In the genomic region with DNA sequence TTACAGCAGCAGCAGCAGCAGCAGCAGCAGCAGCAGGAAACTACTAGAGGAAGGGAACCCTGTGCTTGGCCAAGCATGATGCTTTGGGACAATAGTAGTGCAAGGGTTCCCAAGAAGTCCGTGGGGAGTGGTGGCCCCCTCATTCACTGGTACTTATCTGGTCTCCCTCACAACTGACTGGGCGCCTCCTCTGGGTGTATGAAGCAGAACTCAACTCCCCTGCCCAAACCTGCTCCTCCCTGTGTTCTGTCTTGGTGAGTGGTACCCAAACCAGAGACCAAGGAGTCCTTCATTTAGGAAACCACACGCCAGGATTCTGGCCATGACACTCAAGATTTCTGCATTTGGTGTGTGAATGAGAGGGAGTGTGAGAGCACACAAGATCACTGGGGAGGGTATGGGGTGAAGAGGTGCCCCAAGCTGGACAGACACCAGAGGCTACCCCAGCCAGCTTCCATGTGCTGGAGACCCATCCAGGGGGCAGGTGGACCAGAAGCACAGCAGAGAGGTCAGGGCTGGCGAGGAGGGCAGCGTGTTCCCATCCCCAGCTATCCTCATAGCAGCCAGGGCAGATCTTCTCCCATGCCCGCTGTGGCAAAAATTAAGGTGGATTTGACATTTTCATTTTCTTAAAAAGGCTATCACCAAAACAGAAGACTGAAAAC, we compare ENCODE assay signal across 20 cellular contexts.
"Had no signal": no experiment of that assay in that cellular context is flagged by ENCODE, and none has a peak within 500 bp of the region (broad histone marks: within the 10 kb centered on the region; RNA-seq: fewer than 3 reads in every experiment).

No MANE protein-coding gene starts in this region.

- H3K27ac ChIP-seq: coronary artery, lower lobe of right lung, neutrophil, prostate gland, right atrium auricular region, sigmoid colon, testis, tibial artery, upper lobe of left lung had no signal

- H3K9me3 Mint-ChIP-seq: natural killer cell treated with Interleukin-12 subunit alpha and Interleukin-12 subunit beta and Interleukin-15 and Interleukin-18, amount 100 ng/mL, for 72 hours had no signal

- H3K9me3 ChIP-seq: lower lobe of right lung, neutrophil, prostate gland, right atrium auricular region, sigmoid colon, testis, tibial artery, upper lobe of left lung had no signal

- H3K4me3 ChIP-seq: coronary artery, lower lobe of right lung, prostate gland, right atrium auricular region, sigmoid colon, testis, tibial artery, upper lobe of left lung had no signal

- ATAC-seq: left ventricle myocardium superior; lower lobe of right lung; natural killer cell treated with Interleukin-12 subunit alpha and Interleukin-12 subunit beta and Interleukin-15 and Interleukin-18, amount 100 ng/mL, for 72 hours; stimulated activated memory B cell treated with anti-CD40 and anti-IgM and Interleukin-4, amounts not matched to agents 10 μg/mL and 1 μg/mL and 100 μg/mL, for 72 hours; stimulated activated naive CD8-positive, alpha-beta T cell treated with anti-CD3 and anti-CD28 coated beads, Interleukin-15, Interleukin-2, amounts not matched to agents 100 U/mL and 50 U/mL, for 24 hours had no signal

- H3K4me1 Mint-ChIP-seq: neural crest cell; stimulated activated memory B cell treated with anti-CD40 and anti-IgM and Interleukin-4, amounts not matched to agents 10 μg/mL and 1 μg/mL and 100 μg/mL, for 72 hours had no signal

- H3K4me3 Mint-ChIP-seq: naive B cell; natural killer cell treated with Interleukin-12 subunit alpha and Interleukin-12 subunit beta and Interleukin-15 and Interleukin-18, amount 100 ng/mL, for 72 hours; neural crest cell; stimulated activated memory B cell treated with anti-CD40 and anti-IgM and Interleukin-4, amounts not matched to agents 10 μg/mL and 1 μg/mL and 100 μg/mL, for 72 hours had no signal

- DNase-seq: dermis blood vessel endothelial cell; effector memory CD4-positive, alpha-beta T cell; erythroblast; left ventricle myocardium superior; lower lobe of right lung; naive B cell; sigmoid colon; stimulated activated CD4-positive, alpha-beta T cell treated with anti-CD3 and anti-CD28 coated beads, Interleukin-4, amount 100 ng/mL, for 4 hours; stimulated activated naive CD8-positive, alpha-beta T cell treated with anti-CD3 and anti-CD28 coated beads, Interleukin-15, Interleukin-2, amounts not matched to agents 100 U/mL and 50 U/mL, for 24 hours; substantia nigra; testis; tibial artery; upper lobe of left lung had no signal

- H3K27me3 Mint-ChIP-seq: natural killer cell treated with Interleukin-12 subunit alpha and Interleukin-12 subunit beta and Interleukin-15 and Interleukin-18, amount 100 ng/mL, for 72 hours; stimulated activated memory B cell treated with anti-CD40 and anti-IgM and Interleukin-4, amounts not matched to agents 10 μg/mL and 1 μg/mL and 100 μg/mL, for 72 hours had no signal

- H3K27ac Mint-ChIP-seq: natural killer cell treated with Interleukin-12 subunit alpha and Interleukin-12 subunit beta and Interleukin-15 and Interleukin-18, amount 100 ng/mL, for 72 hours; stimulated activated memory B cell treated with anti-CD40 and anti-IgM and Interleukin-4, amounts not matched to agents 10 μg/mL and 1 μg/mL and 100 μg/mL, for 72 hours had no signal

- H3K27me3 ChIP-seq: neutrophil, right atrium auricular region, sigmoid colon, testis, tibial artery, upper lobe of left lung had no signal

- H3K4me1 ChIP-seq: lower lobe of right lung, prostate gland, right atrium auricular region, sigmoid colon, testis, tibial artery, upper lobe of left lung had no signal
